In the genomic region with DNA sequence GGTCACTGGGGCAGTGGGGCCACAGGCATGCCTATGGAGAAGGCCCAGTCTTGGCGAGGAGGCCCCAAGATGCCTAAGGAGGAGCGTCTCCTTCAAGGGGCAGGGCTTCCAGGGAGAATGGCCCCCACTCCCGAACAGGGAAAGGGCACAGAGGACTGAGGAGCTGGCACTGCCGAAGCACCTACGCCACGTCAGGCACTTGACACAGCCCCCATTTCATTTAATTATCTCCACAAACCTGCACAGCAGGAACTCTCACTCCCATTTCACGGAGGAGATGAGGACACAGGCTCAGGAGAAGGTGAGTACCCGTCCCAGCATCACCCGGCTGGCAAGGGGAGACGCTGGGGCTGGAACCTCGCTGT, we compare ENCODE assay signal across 8 cellular contexts. TPM values are rescaled to one million over a fixed set of nuclear protein-coding genes. Genes with fewer than 3 reads are reported as not detected.
DNase-seq lines count a peak whose midpoint lies in the region; TF ChIP-seq lines count a peak whose summit lies in the region.

No MANE protein-coding gene starts in this region.

- TF ChIP-seq CTCF in CD14-positive monocyte (IDR thresholded peaks at IDR 0.05) (no peak), nephron progenitor cell (IDR thresholded peaks at IDR 0.05) (no peak)

- intact Hi-C loops in CD14-positive monocyte (cut with micrococcal nuclease): no loop called here

- no peak for DNase-seq in CD14-positive monocyte (ENCODE audit: low spot score)
- no peak for DNase-seq in Jurkat, Clone E6-1 (ENCODE audit: low read depth, low spot score)
- DNase-seq in nephron progenitor cell: no peak
- DNase-seq in HCEC 1CT: no peak
- DNase-seq in A172 (ENCODE audit: low spot score): no peak
- no peak for DNase-seq in NCI-H2171 (lab: John Stamatoyannopoulos, UW)
- no peak for DNase-seq in HuH-7 (ENCODE audit: low spot score)

- H3K27ac ChIP-seq in duodenal mucosa (ENCODE audit: low read depth, low read length): no peak overlapping the region

- no peaks in the 10 kb centered on the region for H3K36me3 ChIP-seq in duodenal mucosa (ENCODE audit: control insufficient read depth in 1 of 2, insufficient read depth in 2 of 2, low read length in 2 of 2)

- H3K9me3 Mint-ChIP-seq in CD14-positive monocyte (peaks cover 0 to 6% (median 3%) of the 10 kb centered on the region in 7 donors), nephron progenitor cell (no peaks in the 10 kb centered on the region)

- H3K27me3 ChIP-seq in duodenal mucosa (ENCODE audit: control insufficient read depth in 1 of 2, insufficient read depth in 2 of 2, low read length in 2 of 2): peaks cover 10 to 17% of the 10 kb centered on the region in 2 donors

- H3K4me3 ChIP-seq in Jurkat, Clone E6-1 (ENCODE audit: low read length): peak overlapping the region; percentile 39; the same call in 1 of the 2 replicates
- H3K4me3 ChIP-seq in duodenal mucosa (ENCODE audit: low read depth in 1 of 2, low read length in 2 of 2): peak overlapping the region; percentile 63 to 67

- H3K27ac Mint-ChIP-seq in CD14-positive monocyte (no peak overlapping the region), nephron progenitor cell (no peak overlapping the region)

- H3K4me1 Mint-ChIP-seq in CD14-positive monocyte (peaks cover 27% of the 10 kb centered on the region), nephron progenitor cell (peaks cover 56% of the 10 kb centered on the region)

- H3K9me3 ChIP-seq in duodenal mucosa (ENCODE audit: control insufficient read depth in 1 of 2, low read length in 2 of 2): no peaks in the 10 kb centered on the region

- peaks cover 24 to 26% of the 10 kb centered on the region in 2 donors for H3K4me1 ChIP-seq in duodenal mucosa (ENCODE audit: control insufficient read depth in 1 of 2, insufficient read depth in 2 of 2, low read length in 2 of 2)

- H3K4me3 Mint-ChIP-seq in CD14-positive monocyte (peak overlapping the region; percentile 39 to 76), nephron progenitor cell (peak overlapping the region; percentile 72)

- H3K36me3 Mint-ChIP-seq in CD14-positive monocyte (peaks cover 0 to 3% of the 10 kb centered on the region in 2 donors), nephron progenitor cell (ENCODE audit: low read depth) (no peaks in the 10 kb centered on the region)

- H3K27me3 Mint-ChIP-seq in CD14-positive monocyte (ENCODE audit: low read depth in 3 of 3) (peaks cover 36 to 45% (median 44%) of the 10 kb centered on the region in 3 donors), nephron progenitor cell (ENCODE audit: low read depth, poor library complexity) (peaks cover 18% of the 10 kb centered on the region)

- H3K9ac ChIP-seq in duodenal mucosa (ENCODE audit: low read depth in 1 of 2, low read length in 2 of 2): peak overlapping the region; percentile 16 to 26

RNA-seq across cellular contexts. Expression of a gene that starts 26.0 kb away (rescaled TPM):
- 100 to 1,000 TPM in 1 of 2 donors, 1 to 10 TPM in 1; 8.4 to 105 TPM for polyA plus RNA-seq in CD14-positive monocyte
- 20.0 TPM for polyA plus RNA-seq in Jurkat, Clone E6-1 (2012; ENCODE audit: insufficient read depth, insufficient read length)
- 2.6 and 4.3 TPM in 2 replicates for total RNA-seq in A172 (2014; rRNA removed; shearing (Covaris generic))

RNA-seq across cellular contexts. Expression of a gene that starts 51.8 kb away (rescaled TPM):
- polyA plus RNA-seq in CD14-positive monocyte: 10 to 100 TPM; 61.6 to 71.4 TPM
- 89.6 TPM for polyA plus RNA-seq in Jurkat, Clone E6-1 (2012; ENCODE audit: insufficient read depth, insufficient read length)
- total RNA-seq in A172 (2014; rRNA removed; shearing (Covaris generic)): 165 and 172 TPM in 2 replicates

RNA-seq across cellular contexts. Expression of a gene that starts 52.4 kb away (rescaled TPM):
- polyA plus RNA-seq in CD14-positive monocyte: not detected
- polyA plus RNA-seq in Jurkat, Clone E6-1 (2012; ENCODE audit: insufficient read depth, insufficient read length): 26.5 TPM
- total RNA-seq in A172 (2014; rRNA removed; shearing (Covaris generic)): 37.7 and 43.5 TPM in 2 replicates
